Comparison of ENCODE assay signal across 19 cellular contexts in genomic region chr20:25033941-25034335, GRCh38. TPM values are rescaled to one million over a fixed set of nuclear protein-coding genes. Genes with fewer than 3 reads are reported as not detected.
DNase-seq lines count a peak whose midpoint lies in the region; TF ChIP-seq lines count a peak whose summit lies in the region.
"Had no signal": no experiment of that assay in that cellular context is flagged by ENCODE, and none has a peak within 500 bp of the region (broad histone marks: within the 10 kb centered on the region; RNA-seq: fewer than 3 reads in every experiment).

No MANE protein-coding gene starts in this region.

- H3K9me3 ChIP-seq in breast epithelium (no peaks in the 10 kb centered on the region), mucosa of rectum (ENCODE audit: control insufficient read depth in 2 of 2, low read length in 2 of 2) (no peaks in the 10 kb centered on the region)
- H3K9me3 ChIP-seq: colonic mucosa had no signal

- H3K4me3 ChIP-seq in breast epithelium (no peak overlapping the region), mucosa of rectum (ENCODE audit: low read length in 2 of 2) (no peak overlapping the region)
- H3K4me3 ChIP-seq: colonic mucosa, lung had no signal

- no peak for TF ChIP-seq POLR2A in breast epithelium (IDR thresholded peaks at IDR 0.05)

- POLR2A ChIA-PET in HEK293T (lab: Yijun Ruan, JAX), result no interaction called here

- intact Hi-C loops in breast epithelium (cut with DNase I; ENCODE audit: low total_unique reads), result no loop called here

- no peaks in the 10 kb centered on the region for H3K27me3 ChIP-seq in breast epithelium
- H3K27me3 ChIP-seq in mucosa of rectum (ENCODE audit: control insufficient read depth in 2 of 2, insufficient read depth in 2 of 2, low read length in 2 of 2), result no peaks in the 10 kb centered on the region
- H3K27me3 ChIP-seq: colonic mucosa had no signal

- no peak overlapping the region for H3K9ac ChIP-seq in mucosa of rectum (ENCODE audit: low read depth in 1 of 2, low read length in 2 of 2)

- H3K4me1 ChIP-seq in breast epithelium, result peaks cover 10 to 21% of the 10 kb centered on the region in 2 donors
- peaks cover 52 to 55% of the 10 kb centered on the region in 2 donors for H3K4me1 ChIP-seq in mucosa of rectum (ENCODE audit: control insufficient read depth in 2 of 2, insufficient read depth in 2 of 2, low read length in 2 of 2)

- H3K36me3 ChIP-seq in breast epithelium (no peaks in the 10 kb centered on the region), mucosa of rectum (ENCODE audit: control insufficient read depth in 2 of 2, insufficient read depth in 2 of 2, low read length in 2 of 2) (peaks cover 7 to 19% of the 10 kb centered on the region in 2 donors)
- H3K36me3 ChIP-seq: colonic mucosa had no signal

- H3K27ac ChIP-seq in breast epithelium, result peak overlapping the region; percentile 66 to 73
- H3K27ac ChIP-seq in mucosa of rectum (ENCODE audit: low read depth in 2 of 2, low read length in 2 of 2), result peak overlapping the region; percentile 26 to 40
- peak overlapping the region; percentile 99 for H3K27ac ChIP-seq in temporal lobe (ENCODE audit: low read depth, low read length)

- TF ChIP-seq CTCF in breast epithelium (IDR thresholded peaks at IDR 0.05), result no peak

- CTCF ChIA-PET in HEK293T (lab: Yijun Ruan, JAX), result interaction anchor here (1.9 kb wide), 1 partner anchor 10 kb away, joined by 4 read pairs; no protein-coding TSS in a partner anchor

- DNase-seq in DMS79 treated with DMSO at 0.1 percent for 48 hours (lab: John Stamatoyannopoulos, UW) (peak; percentile 59), breast epithelium (ENCODE audit: low spot score in 2 of 2) (no peak), HEK293T (ENCODE audit: extremely low spot score) (no peak), NCI-H187 (lab: John Stamatoyannopoulos, UW) (no peak), HT-29 (ENCODE audit: low spot score) (no peak)
- DNase-seq: activated CD4-positive, CD25-positive, alpha-beta regulatory T cell treated with anti-CD3 and anti-CD28 coated beads, Interleukin-2, amount 50 U/mL, for 72 hours; activated effector memory CD4-positive, alpha-beta T cell treated with Interleukin-2 at 50 U/mL for 16 hours; AML-193; amygdala; colonic mucosa; foreskin fibroblast; GF-D8; NCI-H446 treated with DMSO at 0.1 percent for 48 hours; SIG-M5; stimulated activated CD4-positive, alpha-beta T cell treated with anti-CD3 and anti-CD28 coated beads, Interleukin-1b, Interleukin-23, amount 100 ng/mL, for 48 hours had no signal

TF ChIP-seq in HEK293T, 16 proteins besides CTCF, POLR2A, EP300 and RAD21:
- no peak for TF ChIP-seq ELF4 (IDR thresholded peaks at IDR 0.05)
- TF ChIP-seq CTBP1 (IDR thresholded peaks at IDR 0.05; ENCODE audit: borderline replicate concordance), result no peak
- TF ChIP-seq ZNF384 (IDR thresholded peaks at IDR 0.05), result no peak
- no peak for TF ChIP-seq BHLHE40 (IDR thresholded peaks at IDR 0.05; ENCODE audit: borderline replicate concordance)
- TF ChIP-seq TARDBP (IDR thresholded peaks at IDR 0.05), result no peak
- no peak for TF ChIP-seq NFRKB (IDR thresholded peaks at IDR 0.05)
- no peak for TF ChIP-seq FOXA1 (IDR thresholded peaks at IDR 0.05)
- TF ChIP-seq L3MBTL2 (conservative IDR thresholded peaks at IDR 0.05), result no peak
- TF ChIP-seq PKNOX1 (IDR thresholded peaks at IDR 0.05), result no peak
- no peak for TF ChIP-seq SUZ12 (IDR thresholded peaks at IDR 0.05)
- TF ChIP-seq LEF1 (IDR thresholded peaks at IDR 0.05; ENCODE audit: borderline replicate concordance), result no peak
- TF ChIP-seq HDGF (IDR thresholded peaks at IDR 0.05; ENCODE audit: borderline replicate concordance), result no peak
- TF ChIP-seq SP1 (IDR thresholded peaks at IDR 0.05), result no peak
- TF ChIP-seq FOXM1 (IDR thresholded peaks at IDR 0.05; ENCODE audit: borderline replicate concordance), result no peak
- TF ChIP-seq ARNT (IDR thresholded peaks at IDR 0.05), result no peak
- TF ChIP-seq FOXK2 (IDR thresholded peaks at IDR 0.05), result no peak

RNA-seq across cellular contexts. Expression of gene ACSS1, which starts 24.0 kb away (rescaled TPM):
- total RNA-seq in breast epithelium, result 10 to 100 TPM; 17.6 to 38.2 (median 37.4) TPM
- 3.9 TPM for total RNA-seq in temporal lobe
- 39.9 and 47.0 TPM in 2 replicates for total RNA-seq in HT-29 (2014; rRNA removed; shearing (Covaris generic))

RNA-seq across cellular contexts. Expression of gene APMAP, which starts 41.4 kb away (rescaled TPM):
- total RNA-seq in breast epithelium (100 to 1,000 TPM in 2 of 3 donors, 10 to 100 TPM in 1; 83.2 to 184 (median 101) TPM), temporal lobe (55.3 TPM)
- total RNA-seq in HT-29 (2014; rRNA removed; shearing (Covaris generic)), result 92.6 and 93.8 TPM in 2 replicates

RNA-seq across cellular contexts. Expression of gene VSX1, which starts 48.0 kb away (rescaled TPM):
- total RNA-seq in breast epithelium, result under 1 TPM in 1 of 3 donors, not detected in 2; 0.44 TPM
- under 0.01 TPM for total RNA-seq in temporal lobe
- total RNA-seq in HT-29 (2014; rRNA removed; shearing (Covaris generic)), result not detected in 2 replicates
- total RNA-seq: colonic mucosa; lung; T-helper 2 cell treated with Interferon-gamma antibody and Interleukin-4, amounts not matched to agents 100 ng/mL and 5 ng/mL, for 36 hours had no signal

Comparison
In these comparisons a context has a peak if more than half of its experiments do, and no peak if none do; other contexts are left out.
1. H3K27ac ChIP-seq: peak in every context shown above with its lines; median percentile 99 in temporal lobe; 70 in breast epithelium; 33 in mucosa of rectum.